2 cellular contexts compared by ENCODE assay signal in the genomic region with DNA sequence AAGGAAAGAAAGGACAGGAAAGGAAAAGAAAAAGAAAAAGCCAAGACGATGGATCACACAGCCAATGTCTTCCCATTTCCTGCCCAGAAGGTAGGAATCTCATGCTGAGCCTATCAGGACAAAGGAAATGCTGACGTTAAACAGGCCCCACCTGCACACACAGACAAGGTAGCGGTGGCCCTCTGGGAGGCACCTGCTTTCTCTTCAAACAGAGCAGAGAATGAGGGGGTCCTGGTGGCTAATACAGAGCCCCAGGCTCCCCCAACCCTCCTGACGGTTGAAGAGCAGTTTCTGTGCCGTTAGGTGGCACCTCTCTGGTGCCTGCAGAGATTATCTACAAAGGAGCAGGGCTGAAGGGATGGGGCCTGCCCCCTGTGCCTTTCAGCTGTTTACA.
TF ChIP-seq lines count a peak whose summit lies in the region.

No MANE protein-coding gene starts in this region.

TF ChIP-seq in IMR-90, 13 proteins besides CTCF, POLR2A, EP300 and RAD21:
- TF ChIP-seq NFE2L2 (IDR thresholded peaks at IDR 0.05; ENCODE audit: low read depth, low read length), result no peak
- no peak for TF ChIP-seq RFX5 (IDR thresholded peaks at IDR 0.05; ENCODE audit: low read depth, low read length)
- TF ChIP-seq RCOR1 (IDR thresholded peaks at IDR 0.05; ENCODE audit: insufficient replicate concordance, low read length), result no peak

TF ChIP-seq in WTC11, 78 proteins besides CTCF, POLR2A, EP300 and RAD21:
- TF ChIP-seq ATF1 (CRISPR knock-in tag; IDR thresholded peaks at IDR 0.05) (no peak), ZBTB21 (CRISPR knock-in tag; IDR thresholded peaks at IDR 0.05; ENCODE audit: borderline replicate concordance) (no peak), ZNF396 (CRISPR knock-in tag; IDR thresholded peaks at IDR 0.05; ENCODE audit: borderline replicate concordance) (no peak), CBFB (CRISPR knock-in tag; IDR thresholded peaks at IDR 0.05; ENCODE audit: low read depth) (no peak), SMAD3 (CRISPR knock-in tag; IDR thresholded peaks at IDR 0.05; ENCODE audit: borderline replicate concordance) (no peak), RORB (CRISPR knock-in tag; IDR thresholded peaks at IDR 0.05) (no peak)
- TF ChIP-seq, protein P1, sequence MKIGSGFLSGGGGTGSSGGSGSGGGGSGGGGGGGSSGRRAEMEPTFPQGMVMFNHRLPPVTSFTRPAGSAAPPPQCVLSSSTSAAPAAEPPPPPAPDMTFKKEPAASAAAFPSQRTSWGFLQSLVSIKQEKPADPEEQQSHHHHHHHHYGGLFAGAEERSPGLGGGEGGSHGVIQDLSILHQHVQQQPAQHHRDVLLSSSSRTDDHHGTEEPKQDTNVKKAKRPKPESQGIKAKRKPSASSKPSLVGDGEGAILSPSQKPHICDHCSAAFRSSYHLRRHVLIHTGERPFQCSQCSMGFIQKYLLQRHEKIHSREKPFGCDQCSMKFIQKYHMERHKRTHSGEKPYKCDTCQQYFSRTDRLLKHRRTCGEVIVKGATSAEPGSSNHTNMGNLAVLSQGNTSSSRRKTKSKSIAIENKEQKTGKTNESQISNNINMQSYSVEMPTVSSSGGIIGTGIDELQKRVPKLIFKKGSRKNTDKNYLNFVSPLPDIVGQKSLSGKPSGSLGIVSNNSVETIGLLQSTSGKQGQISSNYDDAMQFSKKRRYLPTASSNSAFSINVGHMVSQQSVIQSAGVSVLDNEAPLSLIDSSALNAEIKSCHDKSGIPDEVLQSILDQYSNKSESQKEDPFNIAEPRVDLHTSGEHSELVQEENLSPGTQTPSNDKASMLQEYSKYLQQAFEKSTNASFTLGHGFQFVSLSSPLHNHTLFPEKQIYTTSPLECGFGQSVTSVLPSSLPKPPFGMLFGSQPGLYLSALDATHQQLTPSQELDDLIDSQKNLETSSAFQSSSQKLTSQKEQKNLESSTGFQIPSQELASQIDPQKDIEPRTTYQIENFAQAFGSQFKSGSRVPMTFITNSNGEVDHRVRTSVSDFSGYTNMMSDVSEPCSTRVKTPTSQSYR (CRISPR knock-in tag; IDR thresholded peaks at IDR 0.05), result no peak
